1 cellular context compared by ENCODE assay signal in the genomic region with DNA sequence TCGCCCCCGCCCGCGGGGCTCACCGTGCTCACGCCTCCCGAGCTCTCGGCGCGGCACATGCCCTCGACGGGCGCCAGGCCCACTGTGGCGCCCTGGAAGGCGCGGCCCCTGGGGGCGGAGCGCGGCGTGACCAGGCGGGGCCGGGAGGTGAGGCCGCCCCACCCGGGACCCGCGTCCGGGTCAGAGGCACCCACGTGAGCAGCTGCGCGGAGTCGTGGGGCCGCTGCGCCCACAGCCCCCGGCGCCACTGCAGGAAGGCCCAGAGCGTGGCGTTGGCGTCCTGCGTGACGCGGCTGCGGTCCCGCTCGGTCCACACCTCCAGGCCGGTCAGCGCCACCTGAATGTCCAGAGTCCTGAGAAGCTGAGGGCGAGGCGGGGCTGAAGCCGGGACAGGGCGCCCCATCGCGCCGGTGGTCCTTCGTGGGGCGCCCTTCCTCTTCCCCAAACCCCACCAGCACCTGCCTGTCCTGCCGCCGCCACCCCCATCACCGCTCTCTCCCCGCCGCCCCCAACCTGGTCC.
TF ChIP-seq lines count a peak whose summit lies in the region.

No MANE protein-coding gene starts in this region.

TF ChIP-seq in K562, 482 proteins besides CTCF, POLR2A, EP300 and RAD21:
- TF ChIP-seq, protein P1, sequence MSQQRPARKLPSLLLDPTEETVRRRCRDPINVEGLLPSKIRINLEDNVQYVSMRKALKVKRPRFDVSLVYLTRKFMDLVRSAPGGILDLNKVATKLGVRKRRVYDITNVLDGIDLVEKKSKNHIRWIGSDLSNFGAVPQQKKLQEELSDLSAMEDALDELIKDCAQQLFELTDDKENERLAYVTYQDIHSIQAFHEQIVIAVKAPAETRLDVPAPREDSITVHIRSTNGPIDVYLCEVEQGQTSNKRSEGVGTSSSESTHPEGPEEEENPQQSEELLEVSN (IDR thresholded peaks at IDR 0.05; ENCODE audit: borderline replicate concordance in 1 of 2, extremely low read depth in 1 of 2, insufficient read depth in 1 of 2, insufficient read length in 1 of 2, low read depth in 1 of 2, low read length in 1 of 2, poor library complexity in 1 of 2, severe bottlenecking in 1 of 2): peak in 1 of 2 experiments; percentile 12
- TF ChIP-seq, protein P2, sequence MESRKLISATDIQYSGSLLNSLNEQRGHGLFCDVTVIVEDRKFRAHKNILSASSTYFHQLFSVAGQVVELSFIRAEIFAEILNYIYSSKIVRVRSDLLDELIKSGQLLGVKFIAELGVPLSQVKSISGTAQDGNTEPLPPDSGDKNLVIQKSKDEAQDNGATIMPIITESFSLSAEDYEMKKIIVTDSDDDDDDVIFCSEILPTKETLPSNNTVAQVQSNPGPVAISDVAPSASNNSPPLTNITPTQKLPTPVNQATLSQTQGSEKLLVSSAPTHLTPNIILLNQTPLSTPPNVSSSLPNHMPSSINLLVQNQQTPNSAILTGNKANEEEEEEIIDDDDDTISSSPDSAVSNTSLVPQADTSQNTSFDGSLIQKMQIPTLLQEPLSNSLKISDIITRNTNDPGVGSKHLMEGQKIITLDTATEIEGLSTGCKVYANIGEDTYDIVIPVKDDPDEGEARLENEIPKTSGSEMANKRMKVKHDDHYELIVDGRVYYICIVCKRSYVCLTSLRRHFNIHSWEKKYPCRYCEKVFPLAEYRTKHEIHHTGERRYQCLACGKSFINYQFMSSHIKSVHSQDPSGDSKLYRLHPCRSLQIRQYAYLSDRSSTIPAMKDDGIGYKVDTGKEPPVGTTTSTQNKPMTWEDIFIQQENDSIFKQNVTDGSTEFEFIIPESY (CRISPR knock-in tag; IDR thresholded peaks at IDR 0.05): peak; percentile 24; the same call in 1 of the 2 replicates
- TF ChIP-seq RBM25 (IDR thresholded peaks at IDR 0.05; ENCODE audit: low read depth, low read length, severe bottlenecking) (peak; percentile 0), ZNF232 (CRISPR knock-in tag; IDR thresholded peaks at IDR 0.05) (no peak), SAFB (IDR thresholded peaks at IDR 0.05; ENCODE audit: borderline replicate concordance, low read depth, low read length) (peak; percentile 27; the same call in 1 of the 2 replicates)
- TF ChIP-seq, protein P3, sequence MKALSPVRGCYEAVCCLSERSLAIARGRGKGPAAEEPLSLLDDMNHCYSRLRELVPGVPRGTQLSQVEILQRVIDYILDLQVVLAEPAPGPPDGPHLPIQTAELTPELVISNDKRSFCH (CRISPR knock-in tag; IDR thresholded peaks at IDR 0.05): no peak
- TF ChIP-seq, protein P3 (tag; IDR thresholded peaks at IDR 0.05): no peak
